Comparison of ENCODE assay signal across 22 cellular contexts in the genomic region with DNA sequence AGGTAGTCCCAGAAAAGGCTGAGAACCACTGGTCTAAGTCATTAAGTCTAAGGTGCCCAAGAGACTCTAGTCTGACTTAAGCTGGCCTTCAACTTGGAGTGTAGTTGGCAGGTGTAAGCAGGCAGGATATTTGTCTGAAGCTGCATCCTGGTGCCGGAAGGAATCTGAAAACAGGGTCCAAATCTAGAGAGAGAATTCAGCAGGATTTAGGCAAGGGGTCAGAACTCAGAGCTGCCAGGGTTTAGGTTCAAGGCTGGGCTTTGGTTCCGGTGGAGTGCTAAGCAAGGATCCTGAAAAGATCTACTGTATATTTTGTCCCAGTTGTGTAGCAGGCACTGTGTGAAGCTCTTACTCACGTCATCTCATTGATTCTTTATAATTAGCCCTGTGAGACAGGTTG. TPM values are rescaled to one million over a fixed set of nuclear protein-coding genes. Genes with fewer than 3 reads are reported as not detected.
A peak's percentile ranks its signal among the peaks of the same experiment; 100 is the strongest.
DNase-seq lines count a peak whose midpoint lies in the region; ATAC-seq, FAIRE-seq and TF ChIP-seq lines count a peak whose summit lies in the region.
"Had no signal": no experiment of that assay in that cellular context is flagged by ENCODE, and none has a peak within 500 bp of the region (broad histone marks: within the 10 kb centered on the region; RNA-seq: fewer than 3 reads in every experiment).

No MANE protein-coding gene starts in this region.

- CTCF ChIA-PET in HepG2 (lab: Yijun Ruan, JAX; ENCODE audit: low intra/inter-chr PET ratio, low total read pairs): no interaction called here

- H3K36me3 ChIP-seq in liver (ENCODE audit: control insufficient read depth in 4 of 4, insufficient read depth in 3 of 4, low read depth in 1 of 4, low read length in 3 of 4) (no peaks in the 10 kb centered on the region), HepG2 (replicated peaks in 1 of 2; ENCODE audit: control insufficient read depth in 1 of 2, insufficient read depth in 2 of 2, low read length in 2 of 2) (no peaks in the 10 kb centered on the region)
- H3K36me3 ChIP-seq: BLaER1 had no signal

- TF ChIP-seq RAD21 in liver (IDR thresholded peaks at IDR 0.05) (no peak), HepG2 (CRISPR knock-in tag; IDR thresholded peaks at IDR 0.05) (no peak)

- TF ChIP-seq EP300 in HepG2 (IDR thresholded peaks at IDR 0.05; ENCODE audit: low read depth in 2 of 2, low read length in 2 of 2) (no peak), HepG2 (CRISPR knock-in tag; IDR thresholded peaks at IDR 0.05; ENCODE audit: borderline replicate concordance) (no peak)

- no peak overlapping the region for H2AFZ ChIP-seq in HepG2 (ENCODE audit: low read length)
- H2AFZ ChIP-seq: GM23248 had no signal

- H3K27ac ChIP-seq in liver (ENCODE audit: low read depth in 1 of 2, low read length in 2 of 2) (no peak overlapping the region), HepG2 (ENCODE audit: extremely low read length, insufficient read depth, low read length) (no peak overlapping the region), layer of hippocampus (ENCODE audit: low read depth, low read length) (peak overlapping the region; percentile 95), temporal lobe (ENCODE audit: low read depth, low read length) (peak overlapping the region; percentile 99)
- H3K27ac ChIP-seq: 22Rv1, BLaER1, C4-2B, GM23248 had no signal

- H3K4me2 ChIP-seq in HepG2 (ENCODE audit: low read depth, low read length): no peak overlapping the region
- H3K4me2 ChIP-seq: BLaER1 had no signal

- ATAC-seq in HepG2: no peak
- no peak for ATAC-seq in left colon
- no peak for ATAC-seq in GM18867 (IDR thresholded peaks at IDR 0.05; ENCODE audit: unreplicated experiment)
- ATAC-seq: CD8-positive, alpha-beta T cell had no signal

- H3K9ac ChIP-seq in liver (ENCODE audit: low read depth in 1 of 2, low read length in 2 of 2) (no peak overlapping the region), HepG2 (ENCODE audit: insufficient read depth, low read depth, low read length) (no peak overlapping the region)
- H3K9ac ChIP-seq: BLaER1, GM23248 had no signal

- TF ChIP-seq POLR2A in HepG2 (IDR thresholded peaks at IDR 0.05; ENCODE audit: insufficient read depth in 1 of 2, low read depth in 2 of 2, low read length in 2 of 2): no peak

- TF ChIP-seq CTCF in liver (IDR thresholded peaks at IDR 0.05; ENCODE audit: low read depth, low read length, missing input control) (no peak), HepG2 (CRISPR knock-in tag; IDR thresholded peaks at IDR 0.05) (no peak)

- no peaks in the 10 kb centered on the region for H3K27me3 ChIP-seq in liver (ENCODE audit: control insufficient read depth in 4 of 4, insufficient read depth in 4 of 4, low read length in 3 of 4)
- no peaks in the 10 kb centered on the region for H3K27me3 ChIP-seq in HepG2 (ENCODE audit: control insufficient read depth in 1 of 2, insufficient read depth in 2 of 2, low read length in 2 of 2)
- H3K27me3 ChIP-seq in layer of hippocampus (ENCODE audit: control insufficient read depth, insufficient read depth, low read length): no peaks in the 10 kb centered on the region
- H3K27me3 ChIP-seq: BLaER1 had no signal

- H3K79me2 ChIP-seq in HepG2 (ENCODE audit: insufficient read depth, low read length): no peaks in the 10 kb centered on the region

- intact Hi-C loops in HepG2 (cut with micrococcal nuclease; ENCODE audit: unreplicated experiment): no loop called here
- intact Hi-C loops in left colon (cut with DNase I, micrococcal nuclease): no loop called here

- in situ Hi-C loops in HepG2 (cut with HindIII; ENCODE audit: extremely low pct_ligation_motif_present, low pct_unique_long_range_greater_than_20kb): no loop called here

- no peaks in the 10 kb centered on the region for H3K9me3 ChIP-seq in liver (ENCODE audit: control insufficient read depth in 4 of 4, low read length in 3 of 4)
- no peaks in the 10 kb centered on the region for H3K9me3 ChIP-seq in HepG2 (ENCODE audit: low read length)
- H3K9me3 ChIP-seq: Caco-2 had no signal

- BruUV-seq in HepG2 (replicated peaks; lab: Mats Ljungman, UMichigan): no TSS peak

- 89% methylated on average over 3 of the region's 3 CpGs for WGBS in liver
- WGBS in HepG2 (ENCODE audit: low lambda C conversion rate): 61% methylated on average over 3 of the region's 3 CpGs

- FAIRE-seq in HepG2 (lab: Jason Lieb, UNC): no peak
- FAIRE-seq: A204.1, G401.6, GM12892, GM19239, H1 had no signal

- H3K4me3 ChIP-seq in liver (ENCODE audit: low read depth in 1 of 3, low read length in 3 of 3) (no peak overlapping the region), HepG2 (replicated peaks in 1 of 3; ENCODE audit: insufficient read depth in 1 of 3, low read depth in 2 of 3, low read length in 3 of 3) (no peak overlapping the region)
- H3K4me3 ChIP-seq: BLaER1, GM23248 had no signal

- H4K20me1 ChIP-seq in HepG2 (ENCODE audit: insufficient read depth, low read length): no peaks in the 10 kb centered on the region
- H4K20me1 ChIP-seq: BLaER1 had no signal

- H3K4me1 ChIP-seq in liver (ENCODE audit: control insufficient read depth in 4 of 4, insufficient read depth in 4 of 4, low read length in 3 of 4): no peaks in the 10 kb centered on the region
- peaks cover 31% of the 10 kb centered on the region for H3K4me1 ChIP-seq in HepG2 (ENCODE audit: insufficient read depth, low read length)
- H3K4me1 ChIP-seq: BLaER1 had no signal

- DNase-seq in HepG2 (ENCODE audit: low spot score): no peak
- DNase-seq in left colon: no peak
- DNase-seq: Caco-2; CD4-positive, CD25-positive, alpha-beta regulatory T cell; CD8-positive, alpha-beta T cell; DMS153; DND-41; GM23248; H7; HCEC 1CT had no signal

- POLR2A ChIA-PET in HepG2 (lab: Yijun Ruan, JAX): no interaction called here

TF ChIP-seq in liver, 16 proteins besides CTCF, POLR2A, EP300 and RAD21:
- TF ChIP-seq RXRA (IDR thresholded peaks at IDR 0.05) (peak in 1 of 2 donors; percentile 6), JUND (IDR thresholded peaks at IDR 0.05) (no peak), TAF1 (conservative IDR thresholded peaks at IDR 0.05) (no peak), ATF3 (IDR thresholded peaks at IDR 0.05) (no peak), NR2F2 (IDR thresholded peaks at IDR 0.05) (peak; percentile 14), EGR1 (IDR thresholded peaks at IDR 0.05; ENCODE audit: low read depth in 2 of 2) (no peak), GABPA (IDR thresholded peaks at IDR 0.05 in 1 of 2, conservative IDR thresholded peaks at IDR 0.05 in 1 of 2) (no peak)

TF ChIP-seq in HepG2, 621 proteins besides CTCF, POLR2A, EP300 and RAD21 (continues in another document):
- TF ChIP-seq, protein P1, sequence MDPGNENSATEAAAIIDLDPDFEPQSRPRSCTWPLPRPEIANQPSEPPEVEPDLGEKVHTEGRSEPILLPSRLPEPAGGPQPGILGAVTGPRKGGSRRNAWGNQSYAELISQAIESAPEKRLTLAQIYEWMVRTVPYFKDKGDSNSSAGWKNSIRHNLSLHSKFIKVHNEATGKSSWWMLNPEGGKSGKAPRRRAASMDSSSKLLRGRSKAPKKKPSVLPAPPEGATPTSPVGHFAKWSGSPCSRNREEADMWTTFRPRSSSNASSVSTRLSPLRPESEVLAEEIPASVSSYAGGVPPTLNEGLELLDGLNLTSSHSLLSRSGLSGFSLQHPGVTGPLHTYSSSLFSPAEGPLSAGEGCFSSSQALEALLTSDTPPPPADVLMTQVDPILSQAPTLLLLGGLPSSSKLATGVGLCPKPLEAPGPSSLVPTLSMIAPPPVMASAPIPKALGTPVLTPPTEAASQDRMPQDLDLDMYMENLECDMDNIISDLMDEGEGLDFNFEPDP (CRISPR knock-in tag; conservative IDR thresholded peaks at IDR 0.05): no peak
- no peak for TF ChIP-seq THAP8 (CRISPR knock-in tag; IDR thresholded peaks at IDR 0.05; ENCODE audit: borderline replicate concordance)
- TF ChIP-seq ZNF260 (CRISPR knock-in tag; IDR thresholded peaks at IDR 0.05; ENCODE audit: borderline replicate concordance, low read depth): no peak
- TF ChIP-seq HNRNPL (IDR thresholded peaks at IDR 0.05; ENCODE audit: low read depth, low read length): no peak

RNA-seq across cellular contexts. Expression of gene SEPTIN7, which starts 16.5 kb away (rescaled TPM):
- total RNA-seq in liver (10 to 100 TPM; 51.0 to 60.6 TPM), HepG2 (2016; rRNA removed; fragmentation: Illumina TruSeq; extraction: Trizol) (129 and 215 TPM in 2 replicates), temporal lobe (210 TPM), left colon (100 to 1,000 TPM; 107 to 131 TPM)
- polyA plus RNA-seq in liver (10 to 100 TPM; 48.3 to 86.1 TPM), HepG2 (2011; rRNA removed) (71.6 and 103 TPM in 2 replicates)
- total RNA-seq in HepG2 (2016; cell fraction: cytosol; rRNA removed; fragmentation: Illumina TruSeq; extraction: Trizol; ENCODE audit: low read depth): 9.6 and 11.6 TPM in 2 replicates
- total RNA-seq in HepG2 (2016; cell fraction: insoluble cytoplasmic fraction; rRNA removed; fragmentation: Illumina TruSeq; extraction: Trizol): 128 and 219 TPM in 2 replicates
- total RNA-seq in HepG2 (2016; cell fraction: membrane; rRNA removed; fragmentation: Illumina TruSeq; extraction: Trizol): 32.1 and 46.0 TPM in 2 replicates
- total RNA-seq in HepG2 (2016; cell fraction: nucleus; rRNA removed; fragmentation: Illumina TruSeq; extraction: Trizol): 73.3 and 80.1 TPM in 2 replicates
- polyA plus RNA-seq in HepG2 (2011; cell fraction: cytosol; rRNA removed): 30.0 and 48.8 TPM in 2 replicates
- polyA plus RNA-seq in HepG2 (2011; cell fraction: nucleus; rRNA removed): 15.0 and 15.1 TPM in 2 replicates
- polyA plus RNA-seq in HepG2 (2012): 80.8 and 116 TPM in 2 replicates
- 12.3 and 12.5 TPM in 2 replicates for polyA plus RNA-seq in HepG2 (2016; cell fraction: cytosol; fragmentation: Illumina TruSeq; extraction: Trizol; ENCODE audit: low read depth)
- 227 and 242 TPM in 2 replicates for polyA plus RNA-seq in HepG2 (2016; cell fraction: insoluble cytoplasmic fraction; fragmentation: Illumina TruSeq; extraction: Trizol; ENCODE audit: low read depth)
- polyA plus RNA-seq in HepG2 (2016; cell fraction: membrane; fragmentation: Illumina TruSeq; extraction: Trizol; ENCODE audit: low read depth): 28.2 and 28.5 TPM in 2 replicates
- 84.5 and 88.0 TPM in 2 replicates for polyA plus RNA-seq in HepG2 (2016; cell fraction: nucleus; fragmentation: Illumina TruSeq; extraction: Trizol; ENCODE audit: insufficient read depth, low read depth)
- 20.9 and 38.7 TPM in 2 replicates for polyA minus RNA-seq in HepG2 (2011; rRNA and poly(A)+ RNA removed; ENCODE audit: low replicate concordance)
- polyA minus RNA-seq in HepG2 (2011; cell fraction: cytosol; rRNA and poly(A)+ RNA removed): 49.4 and 59.4 TPM in 2 replicates
- polyA minus RNA-seq in HepG2 (2011; cell fraction: nucleus; rRNA and poly(A)+ RNA removed): 101 and 117 TPM in 2 replicates

Comparison
In these comparisons a context has a peak if more than half of its experiments do, and no peak if none do; other contexts are left out.
1. H3K27ac ChIP-seq: peak in layer of hippocampus (single experiment) and temporal lobe (single experiment); none in liver (0 of 2) and HepG2 (single experiment).